ENCODE assay signal across 8 cellular contexts in genomic region chr17:29177871-29178749, GRCh38. TPM values are rescaled to one million over a fixed set of nuclear protein-coding genes. Genes with fewer than 3 reads are reported as not detected.
DNase-seq lines count a peak whose midpoint lies in the region; ATAC-seq, FAIRE-seq and TF ChIP-seq lines count a peak whose summit lies in the region.

No MANE protein-coding gene starts in this region.

- H3K4me1 Mint-ChIP-seq in activated CD4-positive, alpha-beta memory T cell treated with anti-CD3 and anti-CD28 coated beads for 36 hours (ENCODE audit: low read depth): peaks cover 36% of the 10 kb centered on the region

- H4K20me1 ChIP-seq in smooth muscle cell (ENCODE audit: low read depth): peaks cover 11% of the 10 kb centered on the region

- no peak for TF ChIP-seq CTCF in smooth muscle cell (IDR thresholded peaks at IDR 0.05; ENCODE audit: borderline replicate concordance, insufficient read depth, poor library complexity, severe bottlenecking)

- H3K4me3 Mint-ChIP-seq in activated CD4-positive, alpha-beta memory T cell treated with anti-CD3 and anti-CD28 coated beads for 36 hours: peak overlapping the region; percentile 16

- H3K27me3 Mint-ChIP-seq in activated CD4-positive, alpha-beta memory T cell treated with anti-CD3 and anti-CD28 coated beads for 36 hours: peaks cover 2% of the 10 kb centered on the region

- no peak overlapping the region for H2AFZ ChIP-seq in smooth muscle cell (ENCODE audit: low read depth)

- peak overlapping the region; percentile 29 for H3K4me2 ChIP-seq in smooth muscle cell

- no peak for DNase-seq in activated CD4-positive, alpha-beta memory T cell treated with anti-CD3 and anti-CD28 coated beads for 36 hours
- DNase-seq in smooth muscle cell (lab: John Stamatoyannopoulos, UW; ENCODE audit: unreplicated experiment) (no peak), NCI-H2227 (lab: John Stamatoyannopoulos, UW; ENCODE audit: unreplicated experiment) (no peak), HTR-8/SVneo (ENCODE audit: insufficient read length, low spot score) (no peak)

- intact Hi-C loops in activated CD4-positive, alpha-beta memory T cell treated with anti-CD3 and anti-CD28 coated beads for 36 hours (cut with micrococcal nuclease): no loop called here

- H3K79me2 ChIP-seq in smooth muscle cell (ENCODE audit: low read depth): peaks cover 24% of the 10 kb centered on the region

- peak overlapping the region; percentile 57 for H3K4me3 ChIP-seq in HUES48 (ENCODE audit: low read depth, low read length)
- peak overlapping the region; percentile 69 for H3K4me3 ChIP-seq in iPS-18a (ENCODE audit: low read length)
- peak overlapping the region; percentile 66 for H3K4me3 ChIP-seq in smooth muscle cell

- no peak overlapping the region for H3K27ac Mint-ChIP-seq in activated CD4-positive, alpha-beta memory T cell treated with anti-CD3 and anti-CD28 coated beads for 36 hours

- ATAC-seq in GM21381 (IDR thresholded peaks at IDR 0.05; ENCODE audit: unreplicated experiment) (no peak), GM21737 (IDR thresholded peaks at IDR 0.05; ENCODE audit: unreplicated experiment) (no peak)

- POLR2A ChIA-PET in activated CD4-positive, alpha-beta memory T cell treated with anti-CD3 and anti-CD28 coated beads for 36 hours (lab: Charles Lee): interaction anchor here (1.4 to 3.2 kb wide), 6 partner anchors 14 to 227 kb away, joined by 3 to 12 read pairs (median 5); partner anchors contain the start of gene PHF12

- H3K27me3 ChIP-seq in HUES48 (ENCODE audit: control insufficient read depth, insufficient read depth, low read length) (peaks cover 15% of the 10 kb centered on the region), iPS-18a (ENCODE audit: control insufficient read depth, insufficient read depth, low read length) (peaks cover 15% of the 10 kb centered on the region), smooth muscle cell (ENCODE audit: low read depth) (no peaks in the 10 kb centered on the region)

- FAIRE-seq in HTR-8/SVneo (lab: Jason Lieb, UNC): no peak

- H3F3A ChIP-seq in smooth muscle cell (ENCODE audit: low read depth): no peaks in the 10 kb centered on the region

- peaks cover 31% of the 10 kb centered on the region for H3K4me1 ChIP-seq in HUES48 (ENCODE audit: control insufficient read depth, insufficient read depth, low read length)
- peaks cover 25% of the 10 kb centered on the region for H3K4me1 ChIP-seq in iPS-18a (ENCODE audit: control insufficient read depth, low read depth, low read length)
- peaks cover 15% of the 10 kb centered on the region for H3K4me1 ChIP-seq in smooth muscle cell (ENCODE audit: low read depth)

- peak overlapping the region; percentile 76 for H3K27ac ChIP-seq in HUES48 (ENCODE audit: low read depth, low read length)
- H3K27ac ChIP-seq in iPS-18a (ENCODE audit: low read length): no peak overlapping the region
- H3K27ac ChIP-seq in smooth muscle cell (ENCODE audit: low read depth): no peak overlapping the region

- CTCF ChIA-PET in activated CD4-positive, alpha-beta memory T cell treated with anti-CD3 and anti-CD28 coated beads for 36 hours (lab: Charles Lee): interaction anchor here (0.5 to 9.2 kb wide), 10 partner anchors 12 to 192 kb away, joined by 3 to 308 read pairs (median 8); no protein-coding TSS in a partner anchor

- no peaks in the 10 kb centered on the region for H3K9me3 ChIP-seq in HUES48 (ENCODE audit: control insufficient read depth, insufficient read depth, low read length)
- H3K9me3 ChIP-seq in iPS-18a (ENCODE audit: control insufficient read depth, low read depth, low read length): no peaks in the 10 kb centered on the region
- no peaks in the 10 kb centered on the region for H3K9me3 ChIP-seq in smooth muscle cell (replicated peaks; ENCODE audit: low read depth)

- H3K36me3 ChIP-seq in HUES48 (ENCODE audit: control insufficient read depth, insufficient read depth, low read length) (no peaks in the 10 kb centered on the region), iPS-18a (ENCODE audit: control insufficient read depth, low read depth, low read length) (no peaks in the 10 kb centered on the region), smooth muscle cell (ENCODE audit: low read depth) (no peaks in the 10 kb centered on the region)

- H3K36me3 Mint-ChIP-seq in activated CD4-positive, alpha-beta memory T cell treated with anti-CD3 and anti-CD28 coated beads for 36 hours: no peaks in the 10 kb centered on the region

- WGBS in smooth muscle cell (ENCODE audit: low lambda C conversion rate): 91% methylated on average over 4 of the region's 4 CpGs

- H3K9me3 Mint-ChIP-seq in activated CD4-positive, alpha-beta memory T cell treated with anti-CD3 and anti-CD28 coated beads for 36 hours: no peaks in the 10 kb centered on the region

- no peak overlapping the region for H3K9ac ChIP-seq in HUES48 (ENCODE audit: low read depth, low read length)
- no peak overlapping the region for H3K9ac ChIP-seq in iPS-18a (ENCODE audit: low read length)
- H3K9ac ChIP-seq in smooth muscle cell (ENCODE audit: low read depth): no peak overlapping the region

RNA-seq across cellular contexts. Expression of gene MYO18A, which starts 2.1 kb away (rescaled TPM):
- total RNA-seq in activated CD4-positive, alpha-beta memory T cell treated with anti-CD3 and anti-CD28 coated beads for 36 hours: 10 to 100 TPM; 46.3 to 47.1 TPM
- 16.0 and 18.0 TPM in 2 replicates for total RNA-seq in smooth muscle cell
- polyA plus RNA-seq in smooth muscle cell: 21.2 and 22.1 TPM in 2 replicates
